Comparison of ENCODE assay signal across 17 cellular contexts in genomic region chr16:88423448-88423850, GRCh38. TPM values are rescaled to one million over a fixed set of nuclear protein-coding genes. Genes with fewer than 3 reads are reported as not detected.
"Had no signal": no experiment of that assay in that cellular context is flagged by ENCODE, and none has a peak within 500 bp of the region (broad histone marks: within the 10 kb centered on the region; RNA-seq: fewer than 3 reads in every experiment).

No MANE protein-coding gene starts in this region.

- DNase-seq: effector memory CD8-positive, alpha-beta T cell; glutamatergic neuron; mesendoderm; naive thymus-derived CD4-positive, alpha-beta T cell; ovary; small intestine; stimulated activated CD4-positive, alpha-beta T cell treated with anti-CD3 and anti-CD28 coated beads, Interleukin-4, amount 100 ng/mL, for 1 hour; stimulated activated CD8-positive, alpha-beta memory T cell treated with anti-CD3 and anti-CD28 coated beads, Interleukin-4, amount 100 ng/mL, for 48 hours; stimulated activated naive CD8-positive, alpha-beta T cell treated with anti-CD3 and anti-CD28 coated beads, Interleukin-15, Interleukin-2, amounts not matched to agents 100 U/mL and 50 U/mL, for 24 hours; thyroid gland had no signal

- H3K27me3 ChIP-seq: ovary, right atrium auricular region, thyroid gland had no signal

- ATAC-seq: effector memory CD8-positive, alpha-beta T cell; gastroesophageal sphincter; naive thymus-derived CD4-positive, alpha-beta T cell; stimulated activated effector memory CD8-positive, alpha-beta T cell treated with anti-CD3 and anti-CD28 coated beads, Interleukin-12 subunit alpha, Interleukin-12 subunit beta, amount 100 ng/mL, for 72 hours; stimulated activated naive CD8-positive, alpha-beta T cell treated with anti-CD3 and anti-CD28 coated beads, Interleukin-15, Interleukin-2, amounts not matched to agents 100 U/mL and 50 U/mL, for 24 hours had no signal

- H3K27ac ChIP-seq: epithelial cell of prostate, esophagus muscularis mucosa, gastroesophageal sphincter, ovary, right atrium auricular region, suprapubic skin, thyroid gland had no signal

- H3K4me3 ChIP-seq: esophagus muscularis mucosa, gastroesophageal sphincter, ovary, right atrium auricular region, suprapubic skin, thyroid gland had no signal

- H3K4me1 ChIP-seq: right atrium auricular region, thyroid gland had no signal

- H3K9me3 ChIP-seq: esophagus muscularis mucosa, gastroesophageal sphincter, ovary, right atrium auricular region, suprapubic skin, thyroid gland had no signal

- H3K36me3 ChIP-seq: esophagus muscularis mucosa, gastroesophageal sphincter, ovary, right atrium auricular region, suprapubic skin, thyroid gland had no signal

RNA-seq across cellular contexts. Expression of gene ZNF469, which starts 40.7 kb away (rescaled TPM):
- polyA plus RNA-seq: neural cell had no signal
